8 cellular contexts compared by ENCODE assay signal in genomic region chr4:15469402-15470148, GRCh38. TPM values are rescaled to one million over a fixed set of nuclear protein-coding genes. Genes with fewer than 3 reads are reported as not detected.
DNase-seq lines count a peak whose midpoint lies in the region; ATAC-seq lines count a peak whose summit lies in the region.

Gene CC2D2A (plus strand): TSS chr4:15469882. CDS start chr4:15475933, 6,051 bp downstream.

- CTCF ChIA-PET in T-cell (lab: Charles Lee), result interaction anchor here (0.5 to 1.6 kb wide), 4 partner anchors 10 to 180 kb away, joined by 3 to 7 read pairs (median 4); no protein-coding TSS in a partner anchor

- no peaks in the 10 kb centered on the region for H3K9me3 Mint-ChIP-seq in T-cell
- peaks cover 0 to 1% (median 0%) of the 10 kb centered on the region in 9 donors for H3K9me3 Mint-ChIP-seq in naive thymus-derived CD8-positive, alpha-beta T cell

- POLR2A ChIA-PET in T-cell (lab: Charles Lee), result interaction anchor here in 1 of 2 donors (0.5 to 0.6 kb wide), 3 partner anchors 11 to 884 kb away, joined by 3 to 4 read pairs (median 3); no protein-coding TSS in a partner anchor
- POLR2A ChIA-PET in naive thymus-derived CD8-positive, alpha-beta T cell (lab: Charles Lee), result interaction anchor here (0.6 kb wide), 1 partner anchor 185 kb away, joined by 3 read pairs; no protein-coding TSS in a partner anchor

- peaks cover 17 to 18% (median 17%) of the 10 kb centered on the region in 3 donors for H3K4me1 Mint-ChIP-seq in T-cell
- peaks cover 6 to 16% (median 10%) of the 10 kb centered on the region in 4 donors for H3K4me1 Mint-ChIP-seq in naive thymus-derived CD8-positive, alpha-beta T cell

- H3K27ac Mint-ChIP-seq in T-cell, result no peak within 1 kb of the TSS
- H3K27ac Mint-ChIP-seq in naive thymus-derived CD8-positive, alpha-beta T cell, result peak within 1 kb of the TSS in 1 of 10 donors; percentile 6

- DNase-seq in DMS53 (lab: John Stamatoyannopoulos, UW) (peak; percentile 39), DMS53 treated with DMSO at 0.1 percent for 48 hours (lab: John Stamatoyannopoulos, UW; ENCODE audit: unreplicated experiment) (no peak), T-cell (no peak), fibroblast of the conjunctiva (ENCODE audit: low read depth) (peak; percentile 61), GM19240 (ENCODE audit: insufficient read length, low spot score) (no peak)
- peak in 1 of 10 donors; percentile 2 for DNase-seq in naive thymus-derived CD8-positive, alpha-beta T cell

- ATAC-seq in T-cell (replicated peaks in 1 of 4), result peak in 2 of 4 experiments; percentile 42 to 43
- ATAC-seq in naive thymus-derived CD8-positive, alpha-beta T cell, result peak in 1 of 2 donors; percentile 35
- no peak for ATAC-seq in GM21717 (IDR thresholded peaks at IDR 0.05; ENCODE audit: unreplicated experiment)
- ATAC-seq in HG03025 (IDR thresholded peaks at IDR 0.05; ENCODE audit: low FRiP score, unreplicated experiment), result no peak

- H3K27me3 Mint-ChIP-seq in T-cell, result peaks cover 6 to 8% of the 10 kb centered on the region in 2 donors
- peaks cover 0 to 6% (median 3%) of the 10 kb centered on the region in 5 donors for H3K27me3 Mint-ChIP-seq in naive thymus-derived CD8-positive, alpha-beta T cell

- peak within 1 kb of the TSS; percentile 43 to 69 (median 60) for H3K4me3 Mint-ChIP-seq in T-cell
- H3K4me3 Mint-ChIP-seq in naive thymus-derived CD8-positive, alpha-beta T cell, result peak within 1 kb of the TSS; percentile 54 to 80 (median 68)

- no peaks in the 10 kb centered on the region for H3K36me3 Mint-ChIP-seq in T-cell
- H3K36me3 Mint-ChIP-seq in naive thymus-derived CD8-positive, alpha-beta T cell, result peaks cover 0 to 5% (median 0%) of the 10 kb centered on the region in 3 donors

RNA-seq across cellular contexts. Expression of gene CC2D2A, which starts in this region (rescaled TPM):
- 1 to 10 TPM in 1 of 5 donors, under 1 TPM in 4; 0.16 to 1.1 (median 0.40) TPM for total RNA-seq in T-cell
- not detected for total RNA-seq in naive thymus-derived CD8-positive, alpha-beta T cell
- not detected for polyA plus RNA-seq in naive thymus-derived CD8-positive, alpha-beta T cell

Comparison
In these comparisons a context has a peak if more than half of its experiments do, and no peak if none do; other contexts are left out.
1. DNase-seq: peak in DMS53 (single experiment) and fibroblast of the conjunctiva (single experiment); none in DMS53 treated with DMSO at 0.1 percent for 48 hours (single experiment), T-cell (0 of 34) and GM19240 (single experiment).